In the genomic region with DNA sequence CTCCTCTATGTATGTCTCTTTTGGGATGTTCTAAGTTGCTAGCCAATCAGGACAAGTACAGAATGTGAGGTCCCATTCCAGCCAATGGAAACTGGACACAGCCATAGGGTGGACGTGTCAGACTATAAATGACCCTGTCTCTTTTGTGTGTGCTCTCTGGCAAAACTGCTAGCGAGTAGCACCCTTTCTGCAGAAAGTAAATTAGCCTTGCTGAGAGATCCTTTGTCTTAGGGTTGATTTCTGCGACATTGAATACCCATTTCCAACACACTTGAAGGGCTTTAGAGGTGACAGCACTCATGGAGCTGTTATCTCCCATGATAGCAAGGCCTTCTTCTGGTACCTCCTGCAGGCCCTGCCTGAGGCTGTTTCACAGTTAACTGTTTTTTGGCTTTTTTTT, we compare ENCODE assay signal across 24 cellular contexts.
A peak's percentile ranks its signal among the peaks of the same experiment; 100 is the strongest.
DNase-seq lines count a peak whose midpoint lies in the region; ATAC-seq, FAIRE-seq and TF ChIP-seq lines count a peak whose summit lies in the region.
"Had no signal": no experiment of that assay in that cellular context is flagged by ENCODE, and none has a peak within 500 bp of the region (broad histone marks: within the 10 kb centered on the region; RNA-seq: fewer than 3 reads in every experiment).

No MANE protein-coding gene starts in this region.

- H3K4me1 Mint-ChIP-seq in activated naive CD4-positive, alpha-beta T cell treated with anti-CD3 and anti-CD28 coated beads for 36 hours (ENCODE audit: low read depth), result peaks cover 60% of the 10 kb centered on the region
- peaks cover 67% of the 10 kb centered on the region for H3K4me1 Mint-ChIP-seq in activated naive CD8-positive, alpha-beta T cell treated with anti-CD3 and anti-CD28 coated beads, Interleukin-2, amount 50 U/mL, for 24 hours

- intact Hi-C loops in activated naive CD4-positive, alpha-beta T cell treated with anti-CD3 and anti-CD28 coated beads for 36 hours (cut with micrococcal nuclease), result loop anchor here (2.0 to 10.0 kb wide), 2 partner anchors 317 to 449 kb away; a partner anchor contains a TSS
- intact Hi-C loops in kidney (cut with DNase I), result no loop called here

- H3K27me3 Mint-ChIP-seq in activated naive CD4-positive, alpha-beta T cell treated with anti-CD3 and anti-CD28 coated beads for 36 hours (ENCODE audit: low read depth), result no peaks in the 10 kb centered on the region
- no peaks in the 10 kb centered on the region for H3K27me3 Mint-ChIP-seq in activated naive CD8-positive, alpha-beta T cell treated with anti-CD3 and anti-CD28 coated beads, Interleukin-2, amount 50 U/mL, for 24 hours

- CTCF ChIA-PET in activated naive CD4-positive, alpha-beta T cell treated with anti-CD3 and anti-CD28 coated beads for 36 hours (lab: Charles Lee), result no interaction called here

- H3K4me3 ChIP-seq in neutrophil (ENCODE audit: low read depth in 1 of 2, low read length in 1 of 2) (peak overlapping the region in 1 of 2 experiments; percentile 3), kidney (ENCODE audit: low read length in 2 of 2) (no peak overlapping the region)
- H3K4me3 ChIP-seq: A549 had no signal

- peaks cover 52% of the 10 kb centered on the region for H3K9me3 Mint-ChIP-seq in activated naive CD4-positive, alpha-beta T cell treated with anti-CD3 and anti-CD28 coated beads for 36 hours
- H3K9me3 Mint-ChIP-seq in activated naive CD8-positive, alpha-beta T cell treated with anti-CD3 and anti-CD28 coated beads, Interleukin-2, amount 50 U/mL, for 24 hours, result peaks cover 52% of the 10 kb centered on the region

- H3K36me3 ChIP-seq in neutrophil, result no peaks in the 10 kb centered on the region
- H3K36me3 ChIP-seq in kidney (ENCODE audit: control insufficient read depth in 1 of 2, insufficient read depth in 2 of 2, low read length in 2 of 2), result no peaks in the 10 kb centered on the region

- H3K27me3 ChIP-seq in neutrophil, result no peaks in the 10 kb centered on the region

- in situ Hi-C loops in KBM-7 (cut with MboI; ENCODE audit: low pct_unique_long_range_greater_than_20kb, low sequenced_read_pairs), result no loop called here

- FAIRE-seq in kidney (lab: Jason Lieb, UNC), result no peak
- FAIRE-seq: A549, D721Med had no signal

- H3K36me3 Mint-ChIP-seq in activated naive CD4-positive, alpha-beta T cell treated with anti-CD3 and anti-CD28 coated beads for 36 hours (ENCODE audit: low read depth), result peaks cover 43% of the 10 kb centered on the region
- peaks cover 48% of the 10 kb centered on the region for H3K36me3 Mint-ChIP-seq in activated naive CD8-positive, alpha-beta T cell treated with anti-CD3 and anti-CD28 coated beads, Interleukin-2, amount 50 U/mL, for 24 hours (ENCODE audit: low read depth)

- TF ChIP-seq CTCF in neutrophil (IDR thresholded peaks at IDR 0.05) (no peak), kidney (IDR thresholded peaks at IDR 0.05; ENCODE audit: borderline replicate concordance, extremely low read depth, insufficient read depth) (no peak)

- no peak overlapping the region for H3K9ac ChIP-seq in kidney (ENCODE audit: low read length in 2 of 2)

- H3K4me3 Mint-ChIP-seq in activated naive CD4-positive, alpha-beta T cell treated with anti-CD3 and anti-CD28 coated beads for 36 hours, result no peak overlapping the region
- no peak overlapping the region for H3K4me3 Mint-ChIP-seq in activated naive CD8-positive, alpha-beta T cell treated with anti-CD3 and anti-CD28 coated beads, Interleukin-2, amount 50 U/mL, for 24 hours

- H3K4me1 ChIP-seq in neutrophil (ENCODE audit: control insufficient read depth in 1 of 2, insufficient read depth in 1 of 2, low read depth in 1 of 2, low read length in 1 of 2), result peaks cover 28 to 36% of the 10 kb centered on the region in 2 experiments
- peaks cover 18 to 20% of the 10 kb centered on the region in 2 donors for H3K4me1 ChIP-seq in kidney (ENCODE audit: control insufficient read depth in 1 of 2, insufficient read depth in 1 of 2, low read depth in 1 of 2, low read length in 2 of 2)

- H3K27ac ChIP-seq in neutrophil (peak overlapping the region; percentile 75), kidney (ENCODE audit: low read depth in 2 of 2, low read length in 2 of 2) (no peak overlapping the region)
- H3K27ac ChIP-seq: A549 had no signal

- peak overlapping the region; percentile 19 for H3K27ac Mint-ChIP-seq in activated naive CD4-positive, alpha-beta T cell treated with anti-CD3 and anti-CD28 coated beads for 36 hours
- H3K27ac Mint-ChIP-seq in activated naive CD8-positive, alpha-beta T cell treated with anti-CD3 and anti-CD28 coated beads, Interleukin-2, amount 50 U/mL, for 24 hours, result peak overlapping the region; percentile 58

- ATAC-seq in activated naive CD8-positive, alpha-beta T cell treated with anti-CD3 and anti-CD28 coated beads, Interleukin-2, amount 50 U/mL, for 24 hours, result no peak
- ATAC-seq in HG03025 (IDR thresholded peaks at IDR 0.05; ENCODE audit: low FRiP score, unreplicated experiment) (no peak), GM18858 (IDR thresholded peaks at IDR 0.05; ENCODE audit: unreplicated experiment) (no peak)
- ATAC-seq: A549, PC-3, SK-N-SH treated with all-trans-retinoic acid at 6 μM for 48 hours had no signal

- no peaks in the 10 kb centered on the region for H3K9me3 ChIP-seq in neutrophil
- peaks cover 4 to 8% of the 10 kb centered on the region in 2 donors for H3K9me3 ChIP-seq in kidney (ENCODE audit: control insufficient read depth in 1 of 2, low read length in 2 of 2)

- no peak for DNase-seq in activated naive CD4-positive, alpha-beta T cell treated with anti-CD3 and anti-CD28 coated beads for 36 hours
- no peak for DNase-seq in activated naive CD4-positive, alpha-beta T cell treated with anti-CD3 and anti-CD28 coated beads, Interleukin-2, amount 50 U/mL, for 16 hours
- DNase-seq in KBM-7 (peak; percentile 29), kidney (no peak)
- no peak for DNase-seq in activated naive CD8-positive, alpha-beta T cell treated with anti-CD3 and anti-CD28 coated beads, Interleukin-2, amount 50 U/mL, for 24 hours
- DNase-seq: C1 segment of cervical spinal cord, DMS79, HCEC 1CT, KG1, MV-4-11, NCI-H1417, NCI-H187 treated with DMSO at 0.1 percent for 48 hours, NCI-H226, NCI-H524, NCI-H82, PC-3, RPMI8226, SIG-M5 had no signal
